11 cellular contexts compared by ENCODE assay signal in genomic region chr4:157840630-157841029, GRCh38.
"Had no signal": no experiment of that assay in that cellular context is flagged by ENCODE, and none has a peak within 500 bp of the region (broad histone marks: within the 10 kb centered on the region; RNA-seq: fewer than 3 reads in every experiment).

No MANE protein-coding gene starts in this region.

- H3K9ac ChIP-seq: GM23248, KMS-11 had no signal

- H3K27ac Mint-ChIP-seq: H9, HFFc6, IgD-negative memory B cell had no signal

- ATAC-seq: HepG2 had no signal

- H3K4me3 ChIP-seq: GM23248 had no signal

- FAIRE-seq: H1, H54, HepG2 had no signal

- H3K27me3 Mint-ChIP-seq: IgD-negative memory B cell had no signal

- DNase-seq: GM23248, H9, HCEC 1CT, HFFc6, KBM-7 had no signal

- H3K4me2 ChIP-seq: KMS-11 had no signal

- H2AFZ ChIP-seq: GM23248 had no signal

- H3K4me1 Mint-ChIP-seq: IgD-negative memory B cell had no signal

- H3K36me3 Mint-ChIP-seq: IgD-negative memory B cell had no signal

- H3K9me3 Mint-ChIP-seq: H9, IgD-negative memory B cell had no signal

- H3K4me3 Mint-ChIP-seq: H9, HFFc6, IgD-negative memory B cell had no signal

- H3K27ac ChIP-seq: GM23248, HL-60, KMS-11 had no signal
